In the genomic region with DNA sequence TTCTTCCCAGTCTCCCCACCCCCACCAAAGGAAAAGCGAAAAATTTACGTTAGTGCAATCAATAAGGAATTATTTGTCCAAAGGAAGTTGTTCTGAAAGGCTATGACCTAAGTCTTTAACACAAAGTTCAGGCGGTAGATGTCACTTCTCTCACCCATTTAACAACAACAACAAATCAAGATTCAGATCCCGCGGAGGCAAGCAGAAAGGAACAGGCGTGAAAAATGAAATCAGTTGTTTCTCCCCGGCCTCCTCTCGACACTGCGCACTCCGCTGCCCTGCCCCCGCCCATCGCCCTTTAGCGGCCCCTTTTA, we compare ENCODE assay signal across 8 cellular contexts. TPM values are rescaled to one million over a fixed set of nuclear protein-coding genes. Genes with fewer than 3 reads are reported as not detected.
DNase-seq lines count a peak whose midpoint lies in the region; ATAC-seq and TF ChIP-seq lines count a peak whose summit lies in the region.

No MANE protein-coding gene starts in this region.

- H2AFZ ChIP-seq in hepatocyte = peak overlapping the region; percentile 69

- H3K27me3 ChIP-seq in CD8-positive, alpha-beta T cell (ENCODE audit: insufficient read depth, low read length) = peaks cover 6% of the 10 kb centered on the region
- H3K27me3 ChIP-seq in HAP-1 (ENCODE audit: low read depth) (no peaks in the 10 kb centered on the region), hepatocyte (no peaks in the 10 kb centered on the region)

- no peaks in the 10 kb centered on the region for H3K4me1 ChIP-seq in CD8-positive, alpha-beta T cell (ENCODE audit: insufficient read depth, low read length)
- H3K4me1 ChIP-seq in HAP-1 = peaks cover 14% of the 10 kb centered on the region
- peaks cover 6% of the 10 kb centered on the region for H3K4me1 ChIP-seq in hepatocyte (ENCODE audit: insufficient read depth)

- no peaks in the 10 kb centered on the region for H3K36me3 Mint-ChIP-seq in CD8-positive, alpha-beta T cell
- H3K36me3 Mint-ChIP-seq in activated T-helper 17 cell treated with anti-CD3 and anti-CD28 coated beads, Interleukin-2, amount 50 U/mL, for 72 hours (ENCODE audit: low read depth) = no peaks in the 10 kb centered on the region

- H4K20me1 ChIP-seq in hepatocyte (ENCODE audit: insufficient read depth, poor library complexity, severe bottlenecking) = peaks cover 9% of the 10 kb centered on the region

- no peaks in the 10 kb centered on the region for H3K9me2 ChIP-seq in hepatocyte (replicated peaks; ENCODE audit: insufficient read depth)

- DNase-seq in CD8-positive, alpha-beta T cell = no peak
- DNase-seq in HAP-1 (ENCODE audit: low spot score in 2 of 2) (peak in 1 of 2 experiments; percentile 76), hepatocyte (ENCODE audit: low spot score) (no peak), SKM-1 (lab: John Stamatoyannopoulos, UW; ENCODE audit: unreplicated experiment) (no peak), AG08396 (ENCODE audit: low spot score) (no peak)
- DNase-seq in stimulated activated CD4-positive, alpha-beta T cell treated with anti-CD3 and anti-CD28 coated beads, Interleukin-4, amount 100 ng/mL, for 1 hour = peak; percentile 29

- H3K27ac ChIP-seq in CD8-positive, alpha-beta T cell (ENCODE audit: low read depth, low read length) = no peak overlapping the region
- peak overlapping the region; percentile 99 for H3K27ac ChIP-seq in hepatocyte

- H3K4me3 Mint-ChIP-seq in CD8-positive, alpha-beta T cell = peak overlapping the region; percentile 88
- peak overlapping the region; percentile 68 for H3K4me3 Mint-ChIP-seq in activated T-helper 17 cell treated with anti-CD3 and anti-CD28 coated beads, Interleukin-2, amount 50 U/mL, for 72 hours

- peak overlapping the region; percentile 73 for H3K4me2 ChIP-seq in hepatocyte

- CTCF ChIA-PET in CD8-positive, alpha-beta T cell (lab: Charles Lee) = no interaction called here

- H3K27ac Mint-ChIP-seq in CD8-positive, alpha-beta T cell = no peak overlapping the region
- H3K27ac Mint-ChIP-seq in activated T-helper 17 cell treated with anti-CD3 and anti-CD28 coated beads, Interleukin-2, amount 50 U/mL, for 72 hours = no peak overlapping the region

- H3K4me1 Mint-ChIP-seq in CD8-positive, alpha-beta T cell (ENCODE audit: low read depth) = peaks cover 11% of the 10 kb centered on the region
- H3K4me1 Mint-ChIP-seq in activated T-helper 17 cell treated with anti-CD3 and anti-CD28 coated beads, Interleukin-2, amount 50 U/mL, for 72 hours = peaks cover 4% of the 10 kb centered on the region

- peaks cover 49% of the 10 kb centered on the region for H3K79me2 ChIP-seq in hepatocyte

- peak; percentile 49 for ATAC-seq in CD8-positive, alpha-beta T cell
- ATAC-seq in activated T-helper 17 cell treated with anti-CD3 and anti-CD28 coated beads, Interleukin-2, amount 50 U/mL, for 72 hours (replicated peaks) = no peak
- no peak for ATAC-seq in GM19463 (IDR thresholded peaks at IDR 0.05; ENCODE audit: unreplicated experiment)

- peak overlapping the region; percentile 50 for H3K4me3 ChIP-seq in CD8-positive, alpha-beta T cell (ENCODE audit: low read depth, low read length)
- H3K4me3 ChIP-seq in HAP-1 (peak overlapping the region; percentile 76), hepatocyte (peak overlapping the region; percentile 87)

- intact Hi-C loops in CD8-positive, alpha-beta T cell (cut with DNase I, micrococcal nuclease) = no loop called here

- in situ Hi-C loops in HAP-1 (cut with MboI; ENCODE audit: low sequenced_read_pairs) = no loop called here

- TF ChIP-seq CTCF in CD8-positive, alpha-beta T cell (IDR thresholded peaks at IDR 0.05) = no peak
- no peak for TF ChIP-seq CTCF in hepatocyte (IDR thresholded peaks at IDR 0.05; ENCODE audit: poor library complexity)

- H3K27me3 Mint-ChIP-seq in CD8-positive, alpha-beta T cell (ENCODE audit: low read depth) = peaks cover 55% of the 10 kb centered on the region
- H3K27me3 Mint-ChIP-seq in activated T-helper 17 cell treated with anti-CD3 and anti-CD28 coated beads, Interleukin-2, amount 50 U/mL, for 72 hours = peaks cover 48% of the 10 kb centered on the region

- no peaks in the 10 kb centered on the region for H3K9me3 ChIP-seq in CD8-positive, alpha-beta T cell (ENCODE audit: low read length)
- no peaks in the 10 kb centered on the region for H3K9me3 ChIP-seq in HAP-1
- H3K9me3 ChIP-seq in hepatocyte (ENCODE audit: low read depth) = no peaks in the 10 kb centered on the region

- POLR2A ChIA-PET in CD8-positive, alpha-beta T cell (lab: Charles Lee) = no interaction called here

- WGBS in hepatocyte (ENCODE audit: low lambda C conversion rate, missing lambda C conversion rate) = 2% methylated on average over 13 of the region's 13 CpGs

- peaks cover 4% of the 10 kb centered on the region for H3K9me3 Mint-ChIP-seq in CD8-positive, alpha-beta T cell
- no peaks in the 10 kb centered on the region for H3K9me3 Mint-ChIP-seq in activated T-helper 17 cell treated with anti-CD3 and anti-CD28 coated beads, Interleukin-2, amount 50 U/mL, for 72 hours

- no peaks in the 10 kb centered on the region for H3K36me3 ChIP-seq in CD8-positive, alpha-beta T cell (ENCODE audit: insufficient read depth, low read length)
- H3K36me3 ChIP-seq in HAP-1 (replicated peaks) (no peaks in the 10 kb centered on the region), hepatocyte (replicated peaks; ENCODE audit: insufficient read depth, low read depth) (no peaks in the 10 kb centered on the region)

RNA-seq across cellular contexts. Expression of a gene that starts 1.4 kb away (rescaled TPM):
- total RNA-seq in CD8-positive, alpha-beta T cell = under 1 TPM; 0.19 to 0.22 TPM
- under 1 TPM in 1 of 2 donors, not detected in 1; 0.58 TPM for total RNA-seq in activated T-helper 17 cell treated with anti-CD3 and anti-CD28 coated beads, Interleukin-2, amount 50 U/mL, for 72 hours
- total RNA-seq in hepatocyte = 24.9 and 26.7 TPM in 2 replicates
- polyA plus RNA-seq in hepatocyte = 9.9 and 10.4 TPM in 2 replicates

Comparison
In these comparisons a context has a peak if more than half of its experiments do, and no peak if none do; other contexts are left out.
1. RNA of a gene that starts 1.4 kb away (total RNA-seq): 24.9 to 26.7 TPM in hepatocyte; 0.58 TPM in activated T-helper 17 cell treated with anti-CD3 and anti-CD28 coated beads, Interleukin-2, amount 50 U/mL, for 72 hours and 0.19 to 0.22 TPM in CD8-positive, alpha-beta T cell; every median in the first group is over 10 times any median in the second.
2. Peak in every context shown above with its lines, with median percentiles within 50 percentile points of each other: H3K4me3 ChIP-seq.